In the genomic region with DNA sequence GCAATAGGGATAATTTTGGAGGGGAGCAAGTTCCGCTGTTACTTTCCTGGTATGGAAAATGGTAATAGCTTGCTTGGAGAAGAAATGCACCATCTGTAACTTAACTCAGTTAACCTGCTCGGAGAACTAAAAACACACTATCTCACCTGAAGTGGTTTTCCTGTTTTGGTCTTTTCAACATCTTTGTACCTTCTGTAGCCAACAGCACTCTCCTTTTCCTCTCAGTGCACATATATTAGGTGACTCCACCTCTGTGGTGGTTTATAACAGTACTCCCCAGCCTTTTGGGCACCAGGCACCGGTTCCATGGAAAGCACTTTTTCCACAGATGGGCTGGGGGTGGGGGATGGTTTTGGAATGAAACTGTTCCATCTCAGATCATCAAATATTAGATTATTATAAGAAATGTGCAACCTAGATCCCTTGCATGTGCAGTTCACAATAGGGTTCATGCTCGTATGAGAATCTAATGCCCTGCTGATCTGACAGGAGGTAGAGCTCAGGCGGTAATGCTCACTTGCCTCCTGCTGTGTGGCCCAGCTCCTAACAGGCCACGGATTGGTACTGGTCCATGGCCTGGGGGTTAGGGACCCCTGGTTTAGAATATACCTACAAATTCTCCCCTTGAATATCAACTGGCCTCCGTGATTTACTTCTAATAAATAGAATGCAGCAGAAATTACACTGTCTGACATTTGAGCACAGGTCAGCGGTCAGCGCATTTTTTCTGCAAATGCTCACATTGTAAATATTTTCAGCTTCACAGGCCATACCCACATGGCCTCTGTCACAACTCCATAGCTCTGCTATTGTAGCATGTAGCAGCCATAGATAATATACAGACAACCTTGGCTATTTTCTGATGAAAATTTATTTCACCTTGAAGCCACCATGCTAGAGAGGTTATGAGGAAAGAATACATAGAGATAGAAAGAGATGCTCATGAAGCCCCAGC, we compare ENCODE assay signal across 18 cellular contexts.
DNase-seq lines count a peak whose midpoint lies in the region; ATAC-seq and TF ChIP-seq lines count a peak whose summit lies in the region.
"Had no signal": no experiment of that assay in that cellular context is flagged by ENCODE, and none has a peak within 500 bp of the region (broad histone marks: within the 10 kb centered on the region; RNA-seq: fewer than 3 reads in every experiment).

No MANE protein-coding gene starts in this region.

- H3K4me1 Mint-ChIP-seq in activated T-cell treated with anti-CD3 and anti-CD28 coated beads, Interleukin-2, amount 50 U/mL, for 24 hours (ENCODE audit: low read depth) = peaks cover 61% of the 10 kb centered on the region
- H3K4me1 Mint-ChIP-seq in CD8-positive, alpha-beta T cell (ENCODE audit: low read depth) = peaks cover 68% of the 10 kb centered on the region
- peaks cover 70% of the 10 kb centered on the region for H3K4me1 Mint-ChIP-seq in activated naive CD8-positive, alpha-beta T cell (ENCODE audit: low read depth)

- peak; percentile 51 for ATAC-seq in CD8-positive, alpha-beta T cell
- no peak for ATAC-seq in HG02870 (IDR thresholded peaks at IDR 0.05; ENCODE audit: unreplicated experiment)
- ATAC-seq in GM18909 (IDR thresholded peaks at IDR 0.05; ENCODE audit: poor library complexity, unreplicated experiment) = no peak
- ATAC-seq: A549 had no signal

- H3K9me2 ChIP-seq in neural cell (ENCODE audit: insufficient read depth, low read length) = no peaks in the 10 kb centered on the region

- H3K9me3 Mint-ChIP-seq in activated T-cell treated with anti-CD3 and anti-CD28 coated beads, Interleukin-2, amount 50 U/mL, for 24 hours = peaks cover 18% of the 10 kb centered on the region
- peaks cover 10% of the 10 kb centered on the region for H3K9me3 Mint-ChIP-seq in CD8-positive, alpha-beta T cell
- peaks cover 19% of the 10 kb centered on the region for H3K9me3 Mint-ChIP-seq in activated naive CD8-positive, alpha-beta T cell (ENCODE audit: low read depth)

- H3K9me3 ChIP-seq in CD8-positive, alpha-beta T cell (ENCODE audit: low read length) = peaks cover 4% of the 10 kb centered on the region
- no peaks in the 10 kb centered on the region for H3K9me3 ChIP-seq in neural cell (ENCODE audit: low read length)
- H3K9me3 ChIP-seq: A549 had no signal

- TF ChIP-seq EP300 in neural cell (conservative IDR thresholded peaks at IDR 0.05; ENCODE audit: poor library complexity, severe bottlenecking) = no peak

- H3K4me3 Mint-ChIP-seq in activated T-cell treated with anti-CD3 and anti-CD28 coated beads, Interleukin-2, amount 50 U/mL, for 24 hours = no peak overlapping the region
- H3K4me3 Mint-ChIP-seq in CD8-positive, alpha-beta T cell = peak overlapping the region; percentile 65
- peak overlapping the region; percentile 48 for H3K4me3 Mint-ChIP-seq in activated naive CD8-positive, alpha-beta T cell

- no peaks in the 10 kb centered on the region for H3K79me2 ChIP-seq in neural cell (replicated peaks; ENCODE audit: insufficient read depth, low read length)

- no peaks in the 10 kb centered on the region for H3F3A ChIP-seq in neural cell (ENCODE audit: insufficient read depth, low read length, poor library complexity, severe bottlenecking)

- peak overlapping the region; percentile 16 for H3K27ac ChIP-seq in CD8-positive, alpha-beta T cell (ENCODE audit: low read depth, low read length)
- peak overlapping the region; percentile 74 for H3K27ac ChIP-seq in neural cell (ENCODE audit: low read length)
- H3K27ac ChIP-seq: A549 had no signal

- intact Hi-C loops in CD8-positive, alpha-beta T cell (cut with DNase I, micrococcal nuclease) = loop anchor here in 1 of 2 experiments (2.0 kb wide), 1 partner anchor 83 kb away; a partner anchor contains a TSS

- peaks cover 7% of the 10 kb centered on the region for H3K36me3 Mint-ChIP-seq in activated T-cell treated with anti-CD3 and anti-CD28 coated beads, Interleukin-2, amount 50 U/mL, for 24 hours (ENCODE audit: low read depth)
- peaks cover 23% of the 10 kb centered on the region for H3K36me3 Mint-ChIP-seq in CD8-positive, alpha-beta T cell
- peaks cover 23% of the 10 kb centered on the region for H3K36me3 Mint-ChIP-seq in activated naive CD8-positive, alpha-beta T cell

- H3K27ac Mint-ChIP-seq in activated T-cell treated with anti-CD3 and anti-CD28 coated beads, Interleukin-2, amount 50 U/mL, for 24 hours = peak overlapping the region; percentile 53
- H3K27ac Mint-ChIP-seq in CD8-positive, alpha-beta T cell = peak overlapping the region; percentile 93
- peak overlapping the region; percentile 67 for H3K27ac Mint-ChIP-seq in activated naive CD8-positive, alpha-beta T cell

- no peak for TF ChIP-seq RAD21 in neural cell (conservative IDR thresholded peaks at IDR 0.05)

- H3K9ac ChIP-seq in neural cell (ENCODE audit: low read length) = no peak overlapping the region

- peaks cover 57% of the 10 kb centered on the region for H3K4me1 ChIP-seq in CD8-positive, alpha-beta T cell (ENCODE audit: insufficient read depth, low read length)
- H3K4me1 ChIP-seq: A549 had no signal

- H2AFZ ChIP-seq in neural cell (ENCODE audit: low read depth, low read length) = no peak overlapping the region

- no peaks in the 10 kb centered on the region for H3K36me3 ChIP-seq in CD8-positive, alpha-beta T cell (ENCODE audit: insufficient read depth, low read length)
- no peaks in the 10 kb centered on the region for H3K36me3 ChIP-seq in neural cell (ENCODE audit: insufficient read depth, low read length)

- TF ChIP-seq CTCF in CD8-positive, alpha-beta T cell (IDR thresholded peaks at IDR 0.05) = no peak
- TF ChIP-seq CTCF in neural cell (IDR thresholded peaks at IDR 0.05; ENCODE audit: poor library complexity, severe bottlenecking) = no peak

- CTCF ChIA-PET in CD8-positive, alpha-beta T cell (lab: Charles Lee) = interaction anchor here (0.9 kb wide), 1 partner anchor 54 kb away, joined by 4 read pairs; no protein-coding TSS in a partner anchor

- no peaks in the 10 kb centered on the region for H4K20me1 ChIP-seq in neural cell (ENCODE audit: insufficient read depth)

- H3K4me2 ChIP-seq in neural cell (ENCODE audit: low read length) = no peak overlapping the region
- H3K4me2 ChIP-seq: A549 had no signal

- no peak for DNase-seq in activated T-cell treated with anti-CD3 and anti-CD28 coated beads, Interleukin-2, amount 50 U/mL, for 24 hours
- no peak for DNase-seq in activated T-cell treated with anti-CD3 and anti-CD28 coated beads, Interleukin-2, amount 50 U/mL, for 48 hours
- DNase-seq in CD8-positive, alpha-beta T cell = peak in 2 of 7 experiments; percentile 11 to 61
- no peak for DNase-seq in SK-N-DZ (ENCODE audit: low spot score)
- DNase-seq: C1 segment of cervical spinal cord; DMS53; NCI-H1417; NCI-H1930; NCI-H2171; NCI-H446; NCI-H69; NK-92 treated with Interleukin-12 subunit alpha and Interleukin-12 subunit beta, amount 100 ng/mL, for 24 hours; OCI-M1 had no signal

- POLR2A ChIA-PET in CD8-positive, alpha-beta T cell (lab: Charles Lee) = interaction anchor here (1.2 to 5.9 kb wide), 5 partner anchors 15 to 83 kb away, joined by 3 to 32 read pairs (median 5); a partner anchor contains a TSS

- H3K27me3 Mint-ChIP-seq in activated T-cell treated with anti-CD3 and anti-CD28 coated beads, Interleukin-2, amount 50 U/mL, for 24 hours = no peaks in the 10 kb centered on the region
- H3K27me3 Mint-ChIP-seq in CD8-positive, alpha-beta T cell (ENCODE audit: low read depth) = no peaks in the 10 kb centered on the region
- no peaks in the 10 kb centered on the region for H3K27me3 Mint-ChIP-seq in activated naive CD8-positive, alpha-beta T cell

- H3K27me3 ChIP-seq in CD8-positive, alpha-beta T cell (ENCODE audit: insufficient read depth, low read length) = no peaks in the 10 kb centered on the region
- no peaks in the 10 kb centered on the region for H3K27me3 ChIP-seq in neural cell (ENCODE audit: insufficient read depth, low read depth, low read length)

- peak overlapping the region; percentile 17 for H3K4me3 ChIP-seq in CD8-positive, alpha-beta T cell (ENCODE audit: low read depth, low read length)
- H3K4me3 ChIP-seq in neural cell (ENCODE audit: low read length) = no peak overlapping the region
- H3K4me3 ChIP-seq: A549 had no signal

TF ChIP-seq in neural cell, 6 proteins besides CTCF, POLR2A, EP300 and RAD21:
- TF ChIP-seq, protein P1, sequence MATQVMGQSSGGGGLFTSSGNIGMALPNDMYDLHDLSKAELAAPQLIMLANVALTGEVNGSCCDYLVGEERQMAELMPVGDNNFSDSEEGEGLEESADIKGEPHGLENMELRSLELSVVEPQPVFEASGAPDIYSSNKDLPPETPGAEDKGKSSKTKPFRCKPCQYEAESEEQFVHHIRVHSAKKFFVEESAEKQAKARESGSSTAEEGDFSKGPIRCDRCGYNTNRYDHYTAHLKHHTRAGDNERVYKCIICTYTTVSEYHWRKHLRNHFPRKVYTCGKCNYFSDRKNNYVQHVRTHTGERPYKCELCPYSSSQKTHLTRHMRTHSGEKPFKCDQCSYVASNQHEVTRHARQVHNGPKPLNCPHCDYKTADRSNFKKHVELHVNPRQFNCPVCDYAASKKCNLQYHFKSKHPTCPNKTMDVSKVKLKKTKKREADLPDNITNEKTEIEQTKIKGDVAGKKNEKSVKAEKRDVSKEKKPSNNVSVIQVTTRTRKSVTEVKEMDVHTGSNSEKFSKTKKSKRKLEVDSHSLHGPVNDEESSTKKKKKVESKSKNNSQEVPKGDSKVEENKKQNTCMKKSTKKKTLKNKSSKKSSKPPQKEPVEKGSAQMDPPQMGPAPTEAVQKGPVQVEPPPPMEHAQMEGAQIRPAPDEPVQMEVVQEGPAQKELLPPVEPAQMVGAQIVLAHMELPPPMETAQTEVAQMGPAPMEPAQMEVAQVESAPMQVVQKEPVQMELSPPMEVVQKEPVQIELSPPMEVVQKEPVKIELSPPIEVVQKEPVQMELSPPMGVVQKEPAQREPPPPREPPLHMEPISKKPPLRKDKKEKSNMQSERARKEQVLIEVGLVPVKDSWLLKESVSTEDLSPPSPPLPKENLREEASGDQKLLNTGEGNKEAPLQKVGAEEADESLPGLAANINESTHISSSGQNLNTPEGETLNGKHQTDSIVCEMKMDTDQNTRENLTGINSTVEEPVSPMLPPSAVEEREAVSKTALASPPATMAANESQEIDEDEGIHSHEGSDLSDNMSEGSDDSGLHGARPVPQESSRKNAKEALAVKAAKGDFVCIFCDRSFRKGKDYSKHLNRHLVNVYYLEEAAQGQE (IDR thresholded peaks at IDR 0.05; ENCODE audit: borderline replicate concordance) = no peak
- TF ChIP-seq EZH2 (IDR thresholded peaks at IDR 0.05; ENCODE audit: borderline replicate concordance, insufficient read depth, low read length, poor library complexity, severe bottlenecking) (no peak), SMC3 (conservative IDR thresholded peaks at IDR 0.05; ENCODE audit: poor library complexity) (no peak), MXI1 (conservative IDR thresholded peaks at IDR 0.05; ENCODE audit: poor library complexity, severe bottlenecking) (no peak), TAF1 (IDR thresholded peaks at IDR 0.05; ENCODE audit: low read depth) (no peak), POLR2AphosphoS5 (IDR thresholded peaks at IDR 0.05) (no peak)
TF ChIP-seq in neural cell: peak in this region for 0.
